1 cellular context compared by ENCODE assay signal in genomic region chr1:64537942-64538341, GRCh38.
TF ChIP-seq lines count a peak whose summit lies in the region.

No MANE protein-coding gene starts in this region.

TF ChIP-seq in HEK293, 187 proteins besides CTCF, POLR2A, EP300 and RAD21 (continued from another document):
- no peak for TF ChIP-seq ZNF645 (tag by site-specific recombination; IDR thresholded peaks at IDR 0.05)
- 0 out of 2 replicates have a peak, but pooled peaks have one; percentile 12 for TF ChIP-seq SP7 (tag by site-specific recombination; IDR thresholded peaks at IDR 0.05)
